6 cellular contexts compared by ENCODE assay signal in genomic region chr11:89063351-89064000, GRCh38. TPM values are rescaled to one million over a fixed set of nuclear protein-coding genes. Genes with fewer than 3 reads are reported as not detected.
"Had no signal": no experiment of that assay in that cellular context is flagged by ENCODE, and none has a peak within 500 bp of the region (broad histone marks: within the 10 kb centered on the region; RNA-seq: fewer than 3 reads in every experiment).

No MANE protein-coding gene starts in this region.

RNA-seq across cellular contexts. Expression of gene GRM5, which starts 2.3 kb away (rescaled TPM):
- total RNA-seq: activated CD8-positive, alpha-beta memory T cell treated with anti-CD3 and anti-CD28 coated beads for 36 hours; activated T-cell treated with anti-CD3 and anti-CD28 coated beads, Interleukin-2, amount 50 U/mL, for 72 hours; left ventricle myocardium inferior; mucosa of descending colon; right atrium auricular region had no signal
- polyA plus RNA-seq: immature natural killer cell had no signal
